In the genomic region with DNA sequence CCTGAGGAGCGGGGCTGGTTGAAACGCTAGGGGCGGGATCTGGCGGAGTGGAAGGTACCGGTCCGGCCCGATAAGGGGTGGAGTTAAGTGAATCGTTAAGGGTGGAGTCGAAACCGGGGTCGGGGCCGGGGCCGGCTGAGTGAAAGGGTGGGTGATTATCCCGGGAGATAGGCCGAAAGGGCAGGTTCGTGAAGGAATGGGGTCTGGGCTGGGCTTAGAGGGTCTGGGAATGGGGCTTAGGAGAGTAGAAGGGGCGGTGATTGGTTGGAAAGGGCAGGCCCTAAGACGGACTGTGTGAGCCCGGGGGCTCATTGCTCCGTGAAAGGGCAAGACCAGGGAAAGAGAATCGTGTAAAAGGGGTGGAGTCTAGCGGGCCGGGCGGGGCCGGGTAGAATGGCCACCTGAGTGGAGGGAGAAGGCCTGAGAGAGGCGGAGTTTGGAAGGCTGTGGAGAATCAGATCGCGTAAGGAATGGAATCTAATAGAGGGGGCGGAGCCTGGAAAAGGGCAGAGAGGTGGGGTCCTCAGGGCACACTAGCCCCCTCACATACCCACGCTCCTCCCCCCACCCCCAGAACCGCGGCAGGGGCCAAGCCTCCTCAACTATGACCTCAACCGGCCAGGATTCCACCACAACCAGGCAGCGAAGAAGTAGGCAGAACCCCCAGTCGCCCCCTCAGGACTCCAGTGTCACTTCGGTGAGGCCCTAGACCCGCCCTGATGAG, we compare ENCODE assay signal across 8 cellular contexts.
A peak's percentile ranks its signal among the peaks of the same experiment; 100 is the strongest.
DNase-seq lines count a peak whose midpoint lies in the region; ATAC-seq and TF ChIP-seq lines count a peak whose summit lies in the region.

No MANE protein-coding gene starts in this region.

- no peak for TF ChIP-seq CTCF in VCaP (conservative IDR thresholded peaks at IDR 0.05)
- no peak for TF ChIP-seq CTCF in choroid plexus epithelial cell (conservative IDR thresholded peaks at IDR 0.05; ENCODE audit: low read depth, low read length)

- peak overlapping the region; percentile 73 for H3K4me3 ChIP-seq in choroid plexus epithelial cell (ENCODE audit: low read depth, low read length)

- peak; percentile 27 for ATAC-seq in GM18873 (IDR thresholded peaks at IDR 0.05; ENCODE audit: low FRiP score, unreplicated experiment)
- ATAC-seq in HG03103 (IDR thresholded peaks at IDR 0.05; ENCODE audit: low read depth, unreplicated experiment): peak; percentile 34

- H3K27ac ChIP-seq in VCaP: peak overlapping the region; percentile 59

- DNase-seq in AG20443 (ENCODE audit: low spot score) (peak; percentile 75), NCI-H2171 (lab: John Stamatoyannopoulos, UW) (peak; percentile 50), choroid plexus epithelial cell (ENCODE audit: low read depth) (peak; percentile 85), left kidney (ENCODE audit: low read depth, low spot score) (peak; percentile 94)
- DNase-seq in stimulated activated CD4-positive, alpha-beta T cell treated with anti-CD3 and anti-CD28 coated beads, Interleukin-2, amount 100 ng/mL, for 48 hours: peak; percentile 46 to 59

Comparison
In these comparisons a context has a peak if more than half of its experiments do, and no peak if none do; other contexts are left out.
1. Peak in every context shown above with its lines: DNase-seq, ATAC-seq, H3K4me3 ChIP-seq and H3K27ac ChIP-seq.